Comparison of ENCODE assay signal across 1 cellular context in the genomic region with DNA sequence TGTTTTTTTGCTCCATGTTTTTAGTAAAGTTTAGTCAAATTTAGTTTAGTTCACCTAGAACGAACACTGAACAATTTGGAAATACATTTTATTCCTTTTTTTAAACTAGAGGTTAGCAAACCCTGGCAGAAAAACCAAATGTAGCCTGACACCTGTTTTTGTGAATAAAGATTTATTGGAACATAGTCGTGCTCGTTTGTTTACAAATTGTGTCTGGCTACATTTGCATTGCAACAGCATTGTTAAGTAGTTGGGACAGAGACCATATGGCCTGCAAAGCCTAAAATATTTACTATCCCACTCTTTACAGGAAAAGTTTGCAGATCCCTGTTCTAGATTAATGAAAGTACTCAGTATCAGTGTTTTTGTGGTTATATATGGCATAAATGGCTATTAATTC.
TF ChIP-seq lines count a peak whose summit lies in the region.

No MANE protein-coding gene starts in this region.

TF ChIP-seq in GM12878, 131 proteins besides CTCF, POLR2A, EP300 and RAD21:
- TF ChIP-seq POLR2AphosphoS5 (IDR thresholded peaks at IDR 0.05; ENCODE audit: low read length) = no peak
- TF ChIP-seq RELA (IDR thresholded peaks at IDR 0.05; ENCODE audit: borderline replicate concordance, partially characterized antibody) = no peak
- TF ChIP-seq, protein P1, sequence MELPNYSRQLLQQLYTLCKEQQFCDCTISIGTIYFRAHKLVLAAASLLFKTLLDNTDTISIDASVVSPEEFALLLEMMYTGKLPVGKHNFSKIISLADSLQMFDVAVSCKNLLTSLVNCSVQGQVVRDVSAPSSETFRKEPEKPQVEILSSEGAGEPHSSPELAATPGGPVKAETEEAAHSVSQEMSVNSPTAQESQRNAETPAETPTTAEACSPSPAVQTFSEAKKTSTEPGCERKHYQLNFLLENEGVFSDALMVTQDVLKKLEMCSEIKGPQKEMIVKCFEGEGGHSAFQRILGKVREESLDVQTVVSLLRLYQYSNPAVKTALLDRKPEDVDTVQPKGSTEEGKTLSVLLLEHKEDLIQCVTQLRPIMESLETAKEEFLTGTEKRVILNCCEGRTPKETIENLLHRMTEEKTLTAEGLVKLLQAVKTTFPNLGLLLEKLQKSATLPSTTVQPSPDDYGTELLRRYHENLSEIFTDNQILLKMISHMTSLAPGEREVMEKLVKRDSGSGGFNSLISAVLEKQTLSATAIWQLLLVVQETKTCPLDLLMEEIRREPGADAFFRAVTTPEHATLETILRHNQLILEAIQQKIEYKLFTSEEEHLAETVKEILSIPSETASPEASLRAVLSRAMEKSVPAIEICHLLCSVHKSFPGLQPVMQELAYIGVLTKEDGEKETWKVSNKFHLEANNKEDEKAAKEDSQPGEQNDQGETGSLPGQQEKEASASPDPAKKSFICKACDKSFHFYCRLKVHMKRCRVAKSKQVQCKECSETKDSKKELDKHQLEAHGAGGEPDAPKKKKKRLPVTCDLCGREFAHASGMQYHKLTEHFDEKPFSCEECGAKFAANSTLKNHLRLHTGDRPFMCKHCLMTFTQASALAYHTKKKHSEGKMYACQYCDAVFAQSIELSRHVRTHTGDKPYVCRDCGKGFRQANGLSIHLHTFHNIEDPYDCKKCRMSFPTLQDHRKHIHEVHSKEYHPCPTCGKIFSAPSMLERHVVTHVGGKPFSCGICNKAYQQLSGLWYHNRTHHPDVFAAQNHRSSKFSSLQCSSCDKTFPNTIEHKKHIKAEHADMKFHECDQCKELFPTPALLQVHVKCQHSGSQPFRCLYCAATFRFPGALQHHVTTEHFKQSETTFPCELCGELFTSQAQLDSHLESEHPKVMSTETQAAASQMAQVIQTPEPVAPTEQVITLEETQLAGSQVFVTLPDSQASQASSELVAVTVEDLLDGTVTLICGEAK (IDR thresholded peaks at IDR 0.05; ENCODE audit: borderline replicate concordance) = peak; percentile 34; the same call in 1 of the 2 replicates
